Comparison of ENCODE assay signal across 20 cellular contexts in genomic region chr11:62494246-62494645, GRCh38.
"Had no signal": no experiment of that assay in that cellular context is flagged by ENCODE, and none has a peak within 500 bp of the region (broad histone marks: within the 10 kb centered on the region; RNA-seq: fewer than 3 reads in every experiment).

No MANE protein-coding gene starts in this region.

- DNase-seq: dermis blood vessel endothelial cell; dorsolateral prefrontal cortex; effector CD4-positive, alpha-beta T cell; effector memory CD4-positive, alpha-beta T cell; foreskin fibroblast; gastrocnemius medialis; glutamatergic neuron; head of caudate nucleus; heart right ventricle; hippocampal formation; left cardiac atrium; left lung; left ventricle myocardium superior; lower lobe of right lung; mesendoderm; midbrain; naive thymus-derived CD4-positive, alpha-beta T cell; natural killer cell had no signal

- H3K27me3 Mint-ChIP-seq: naive thymus-derived CD4-positive, alpha-beta T cell had no signal

- H3K9me3 ChIP-seq: esophagus muscularis mucosa, gastrocnemius medialis, heart right ventricle, left lung, lower lobe of right lung had no signal

- H3K27ac Mint-ChIP-seq: naive thymus-derived CD4-positive, alpha-beta T cell; natural killer cell had no signal

- ATAC-seq: gastrocnemius medialis; heart right ventricle; left cardiac atrium; left lung; left ventricle myocardium superior; lower lobe of right lung; naive thymus-derived CD4-positive, alpha-beta T cell; natural killer cell had no signal

- H3K9me3 Mint-ChIP-seq: naive thymus-derived CD4-positive, alpha-beta T cell; natural killer cell had no signal

- H3K36me3 ChIP-seq: esophagus muscularis mucosa, gastrocnemius medialis, heart right ventricle, left lung, lower lobe of right lung had no signal

- H3K4me3 Mint-ChIP-seq: naive thymus-derived CD4-positive, alpha-beta T cell; natural killer cell had no signal

- H3K4me3 ChIP-seq: coronary artery, dorsolateral prefrontal cortex, esophagus muscularis mucosa, gastrocnemius medialis, heart right ventricle, left lung, lower lobe of right lung had no signal

- H3K27ac ChIP-seq: coronary artery, dorsolateral prefrontal cortex, esophagus muscularis mucosa, gastrocnemius medialis, heart right ventricle, left lung, lower lobe of right lung had no signal

- H3K27me3 ChIP-seq: esophagus muscularis mucosa, gastrocnemius medialis, heart right ventricle, left lung had no signal

- H3K36me3 Mint-ChIP-seq: naive thymus-derived CD4-positive, alpha-beta T cell; natural killer cell had no signal
